ENCODE assay signal across 12 cellular contexts in the genomic region with DNA sequence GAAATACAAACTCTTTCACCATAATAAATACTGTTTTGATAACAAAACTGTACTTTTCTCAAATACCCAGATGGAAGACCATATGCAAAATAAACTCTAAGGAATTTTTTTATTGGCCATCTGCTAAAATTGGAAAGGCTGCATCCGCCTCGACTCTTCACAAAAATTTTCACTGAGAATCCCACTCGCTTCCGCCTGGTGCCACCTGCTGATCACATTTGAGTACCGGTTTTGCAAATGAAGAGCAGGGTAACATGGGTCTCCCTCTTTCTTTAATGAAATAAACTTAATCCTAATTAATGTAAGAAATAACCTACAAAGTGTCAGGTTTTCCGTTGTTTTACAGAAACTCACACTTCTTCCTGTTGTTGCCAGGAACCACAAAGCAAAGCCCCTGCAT.
A peak's percentile ranks its signal among the peaks of the same experiment; 100 is the strongest.
DNase-seq lines count a peak whose midpoint lies in the region; ATAC-seq, FAIRE-seq and TF ChIP-seq lines count a peak whose summit lies in the region.
"Had no signal": no experiment of that assay in that cellular context is flagged by ENCODE, and none has a peak within 500 bp of the region (broad histone marks: within the 10 kb centered on the region; RNA-seq: fewer than 3 reads in every experiment).

No MANE protein-coding gene starts in this region.

- no peak overlapping the region for H3K4me3 ChIP-seq in A549
- no peak overlapping the region for H3K4me3 ChIP-seq in GM23338
- H3K4me3 ChIP-seq in K562, result no peak overlapping the region
- no peak overlapping the region for H3K4me3 ChIP-seq in HepG2 (replicated peaks in 1 of 3; ENCODE audit: insufficient read depth in 1 of 3, low read depth in 2 of 3, low read length in 3 of 3)

- ATAC-seq in A549, result no peak
- peak; percentile 27; the same call in 2 of the 3 replicates for ATAC-seq in GM23338
- ATAC-seq in K562, result no peak
- no peak for ATAC-seq in HepG2
- no peak for ATAC-seq in T-cell (replicated peaks in 1 of 4)
- ATAC-seq in HG02840 (IDR thresholded peaks at IDR 0.05; ENCODE audit: low FRiP score, unreplicated experiment), result no peak
- ATAC-seq: WTC11 had no signal

- in situ Hi-C loops in K562 (cut with MboI), result no loop called here
- in situ Hi-C loops in HepG2 (cut with HindIII; ENCODE audit: extremely low pct_ligation_motif_present, low pct_unique_long_range_greater_than_20kb), result no loop called here

- H3K36me3 Mint-ChIP-seq in GM23338 (ENCODE audit: low read depth) (no peaks in the 10 kb centered on the region), T-cell (peaks cover 36% of the 10 kb centered on the region)
- H3K36me3 Mint-ChIP-seq: WTC11 had no signal

- FAIRE-seq in A549 (lab: Jason Lieb, UNC) (no peak), K562 (lab: Jason Lieb, UNC) (no peak), HepG2 (lab: Jason Lieb, UNC) (no peak)

- H3F3A ChIP-seq in GM23338 (replicated peaks; ENCODE audit: low read depth), result no peaks in the 10 kb centered on the region

- H3K27me3 ChIP-seq in GM23338 (ENCODE audit: insufficient read depth) (no peaks in the 10 kb centered on the region), K562 (ENCODE audit: control insufficient read depth in 2 of 2, insufficient read depth in 2 of 2, low read length in 2 of 2) (no peaks in the 10 kb centered on the region; a peak in 1 of 5 replicates), HepG2 (ENCODE audit: control insufficient read depth in 1 of 2, insufficient read depth in 2 of 2, low read length in 2 of 2) (no peaks in the 10 kb centered on the region)

- H3K27ac Mint-ChIP-seq in GM23338 (no peak overlapping the region), T-cell (no peak overlapping the region)
- H3K27ac Mint-ChIP-seq: activated naive CD8-positive, alpha-beta T cell treated with anti-CD3 and anti-CD28 coated beads, Interleukin-2, amount 10 ng/mL, durations not matched to agents 7 days and 5 days; CD4-positive, CD25-positive, alpha-beta regulatory T cell; WTC11 had no signal

- no peaks in the 10 kb centered on the region for H3K9me1 ChIP-seq in K562 (ENCODE audit: control insufficient read depth, insufficient read depth, low read length)

- H3K27ac ChIP-seq in A549 (no peak overlapping the region), GM23338 (ENCODE audit: low read depth) (no peak overlapping the region), K562 (ENCODE audit: extremely low read depth, low read depth, low read length) (no peak overlapping the region), HepG2 (ENCODE audit: extremely low read length, insufficient read depth, low read length) (no peak overlapping the region)

- H3K4me1 ChIP-seq in A549, result no peaks in the 10 kb centered on the region
- peaks cover 47% of the 10 kb centered on the region for H3K4me1 ChIP-seq in GM23338 (ENCODE audit: insufficient read depth)
- no peaks in the 10 kb centered on the region for H3K4me1 ChIP-seq in K562 (replicated peaks in 1 of 2; ENCODE audit: control insufficient read depth in 2 of 2, insufficient read depth in 2 of 2, low read length in 2 of 2)
- no peaks in the 10 kb centered on the region for H3K4me1 ChIP-seq in HepG2 (ENCODE audit: insufficient read depth, low read length)

- POLR2A ChIA-PET in A549 (lab: Yijun Ruan, JAX) (no interaction called here), K562 (lab: Yijun Ruan, JAX) (no interaction called here), HepG2 (lab: Yijun Ruan, JAX) (no interaction called here), T-cell (lab: Charles Lee) (no interaction called here)

- peaks cover 41% of the 10 kb centered on the region for H3K4me1 Mint-ChIP-seq in GM23338
- no peaks in the 10 kb centered on the region for H3K4me1 Mint-ChIP-seq in T-cell
- H3K4me1 Mint-ChIP-seq: activated naive CD8-positive, alpha-beta T cell treated with anti-CD3 and anti-CD28 coated beads, Interleukin-2, amount 10 ng/mL, durations not matched to agents 7 days and 5 days; CD4-positive, CD25-positive, alpha-beta regulatory T cell had no signal

- 55% methylated on average over 6 of the region's 6 CpGs for WGBS in A549 (ENCODE audit: missing lambda C conversion rate)
- WGBS in K562 (ENCODE audit: insufficient coverage, low coverage, missing lambda C conversion rate), result 28% methylated on average over 6 of the region's 6 CpGs
- WGBS in HepG2 (ENCODE audit: low lambda C conversion rate), result 62% methylated on average over 6 of the region's 6 CpGs

- H3K9me2 ChIP-seq in GM23338 (ENCODE audit: insufficient read depth), result no peaks in the 10 kb centered on the region

- DNase-seq in A549 (ENCODE audit: low read depth in 1 of 2, low spot score in 1 of 2) (no peak), GM23338 (ENCODE audit: low spot score) (peak; percentile 41), K562 (ENCODE audit: extremely low read depth in 1 of 4, low spot score in 3 of 4) (peak in 2 of 4 experiments; percentile 9 to 24), HepG2 (ENCODE audit: low spot score) (no peak), T-cell (no peak), NCI-H510A treated with DMSO at 0.1 percent for 48 hours (lab: John Stamatoyannopoulos, UW) (no peak)
- no peak for DNase-seq in activated effector memory CD4-positive, alpha-beta T cell treated with Interleukin-2 at 50 U/mL for 16 hours
- DNase-seq: activated naive CD8-positive, alpha-beta T cell treated with anti-CD3 and anti-CD28 coated beads, Interleukin-2, amount 10 ng/mL, durations not matched to agents 7 days and 5 days; CD4-positive, CD25-positive, alpha-beta regulatory T cell; NCI-H345 had no signal

- H3K4me3 Mint-ChIP-seq in GM23338 (no peak overlapping the region), T-cell (no peak overlapping the region)
- H3K4me3 Mint-ChIP-seq: activated naive CD8-positive, alpha-beta T cell treated with anti-CD3 and anti-CD28 coated beads, Interleukin-2, amount 10 ng/mL, durations not matched to agents 7 days and 5 days; CD4-positive, CD25-positive, alpha-beta regulatory T cell; WTC11 had no signal

- H3K27me3 Mint-ChIP-seq in GM23338 (ENCODE audit: insufficient read depth, low read depth, poor library complexity), result peaks cover 17% of the 10 kb centered on the region
- H3K27me3 Mint-ChIP-seq in T-cell, result no peaks in the 10 kb centered on the region
- H3K27me3 Mint-ChIP-seq: activated naive CD8-positive, alpha-beta T cell treated with anti-CD3 and anti-CD28 coated beads, Interleukin-2, amount 10 ng/mL, durations not matched to agents 7 days and 5 days; CD4-positive, CD25-positive, alpha-beta regulatory T cell had no signal

- TF ChIP-seq EP300 in A549 (IDR thresholded peaks at IDR 0.05) (no peak), K562 (IDR thresholded peaks at IDR 0.05; ENCODE audit: low read length) (no peak), HepG2 (IDR thresholded peaks at IDR 0.05; ENCODE audit: low read depth in 2 of 2, low read length in 2 of 2) (no peak), HepG2 (CRISPR knock-in tag; IDR thresholded peaks at IDR 0.05; ENCODE audit: borderline replicate concordance) (no peak)

- TF ChIP-seq RAD21 in A549 (conservative IDR thresholded peaks at IDR 0.05 in 1 of 2, IDR thresholded peaks at IDR 0.05 in 1 of 2), result peak; percentile 28 to 46; a peak in 2 of 5 replicates
- TF ChIP-seq RAD21 in K562 (CRISPR knock-in tag; conservative IDR thresholded peaks at IDR 0.05 in 1 of 2, IDR thresholded peaks at IDR 0.05 in 1 of 2), result no peak
- no peak for TF ChIP-seq RAD21 in HepG2 (CRISPR knock-in tag; IDR thresholded peaks at IDR 0.05)

- TF ChIP-seq CTCF in A549 (IDR thresholded peaks at IDR 0.05), result peak; percentile 39
- peak; percentile 47 to 58 for TF ChIP-seq CTCF in GM23338 (conservative IDR thresholded peaks at IDR 0.05; ENCODE audit: low read depth in 2 of 2)
- TF ChIP-seq CTCF in K562 (IDR thresholded peaks at IDR 0.05 in 2 of 3, conservative IDR thresholded peaks at IDR 0.05 in 1 of 3; ENCODE audit: insufficient read depth in 2 of 3, low read depth in 1 of 3, low read length in 3 of 3), result peak in 2 of 3 experiments; percentile 22 to 41; a peak in 2 of 6 replicates
- peak; percentile 34 for TF ChIP-seq CTCF in HepG2 (CRISPR knock-in tag; IDR thresholded peaks at IDR 0.05)

- intact Hi-C loops in K562 (cut with micrococcal nuclease), result no loop called here
- intact Hi-C loops in HepG2 (cut with micrococcal nuclease; ENCODE audit: unreplicated experiment), result no loop called here

- H3K4me2 ChIP-seq in A549, result no peak overlapping the region
- H3K4me2 ChIP-seq in GM23338, result peak overlapping the region; percentile 29
- no peak overlapping the region for H3K4me2 ChIP-seq in K562 (ENCODE audit: insufficient read depth, low read length)
- H3K4me2 ChIP-seq in HepG2 (ENCODE audit: low read depth, low read length), result no peak overlapping the region

- CTCF ChIA-PET in A549 (lab: Yijun Ruan, JAX) (interaction anchor here (0.8 to 1.3 kb wide), 4 partner anchors 11 to 326 kb away, joined by 3 read pairs; no protein-coding TSS in a partner anchor), K562 (lab: Yijun Ruan, JAX; ENCODE audit: low intra/inter-chr PET ratio) (no interaction called here), HepG2 (lab: Yijun Ruan, JAX; ENCODE audit: low intra/inter-chr PET ratio, low total read pairs) (no interaction called here), T-cell (lab: Charles Lee) (no interaction called here)

- no peaks in the 10 kb centered on the region; the same call in 2 of the 3 replicates for H3K9me3 Mint-ChIP-seq in GM23338
- no peaks in the 10 kb centered on the region for H3K9me3 Mint-ChIP-seq in T-cell
- H3K9me3 Mint-ChIP-seq: activated naive CD8-positive, alpha-beta T cell treated with anti-CD3 and anti-CD28 coated beads, Interleukin-2, amount 10 ng/mL, durations not matched to agents 7 days and 5 days; WTC11 had no signal

- H3K36me3 ChIP-seq in GM23338 (ENCODE audit: insufficient read depth) (no peaks in the 10 kb centered on the region), K562 (ENCODE audit: control insufficient read depth, insufficient read depth, low read length) (no peaks in the 10 kb centered on the region), HepG2 (replicated peaks in 1 of 2; ENCODE audit: control insufficient read depth in 1 of 2, insufficient read depth in 2 of 2, low read length in 2 of 2) (no peaks in the 10 kb centered on the region)

- no peaks in the 10 kb centered on the region for H3K79me2 ChIP-seq in GM23338 (replicated peaks; ENCODE audit: insufficient read depth)
- no peaks in the 10 kb centered on the region for H3K79me2 ChIP-seq in K562 (ENCODE audit: control insufficient read depth, insufficient read depth, low read length)
- no peaks in the 10 kb centered on the region for H3K79me2 ChIP-seq in HepG2 (ENCODE audit: insufficient read depth, low read length)

- H3K9me3 ChIP-seq in A549 (no peaks in the 10 kb centered on the region), K562 (replicated peaks; ENCODE audit: control insufficient read depth, insufficient read depth, low read depth, low read length) (no peaks in the 10 kb centered on the region), HepG2 (ENCODE audit: low read length) (no peaks in the 10 kb centered on the region)

- H4K20me1 ChIP-seq in GM23338 (replicated peaks; ENCODE audit: insufficient read depth), result no peaks in the 10 kb centered on the region
- no peaks in the 10 kb centered on the region for H4K20me1 ChIP-seq in K562 (replicated peaks; ENCODE audit: control insufficient read depth, insufficient read depth, low read length)
- H4K20me1 ChIP-seq in HepG2 (ENCODE audit: insufficient read depth, low read length), result no peaks in the 10 kb centered on the region

- no peak overlapping the region for H3K9ac ChIP-seq in K562 (ENCODE audit: insufficient read depth in 1 of 2, low read depth in 2 of 2, low read length in 2 of 2)
- no peak overlapping the region for H3K9ac ChIP-seq in HepG2 (ENCODE audit: insufficient read depth, low read depth, low read length)

- TF ChIP-seq POLR2A in A549 (IDR thresholded peaks at IDR 0.05; ENCODE audit: low read length), result no peak
- TF ChIP-seq POLR2A in K562 (conservative IDR thresholded peaks at IDR 0.05), result no peak
- TF ChIP-seq POLR2A in HepG2 (IDR thresholded peaks at IDR 0.05; ENCODE audit: insufficient read depth in 1 of 2, low read depth in 2 of 2, low read length in 2 of 2), result no peak

- BruUV-seq in K562 (replicated peaks; lab: Mats Ljungman, UMichigan) (no TSS peak), HepG2 (replicated peaks; lab: Mats Ljungman, UMichigan) (no TSS peak)

- H2AFZ ChIP-seq in GM23338 (no peak overlapping the region), K562 (ENCODE audit: low read depth, low read length) (no peak overlapping the region), HepG2 (ENCODE audit: low read length) (no peak overlapping the region)
